16 cellular contexts compared by ENCODE assay signal in genomic region chr1:31003613-31004230, GRCh38.
DNase-seq lines count a peak whose midpoint lies in the region; ATAC-seq, FAIRE-seq and TF ChIP-seq lines count a peak whose summit lies in the region.
"Had no signal": no experiment of that assay in that cellular context is flagged by ENCODE, and none has a peak within 500 bp of the region (broad histone marks: within the 10 kb centered on the region; RNA-seq: fewer than 3 reads in every experiment).

No MANE protein-coding gene starts in this region.

- intact Hi-C loops in natural killer cell (cut with micrococcal nuclease), result no loop called here

- TF ChIP-seq POLR2A in H54 (IDR thresholded peaks at IDR 0.05; ENCODE audit: low read depth, low read length), result no peak

- H3K4me3 Mint-ChIP-seq in natural killer cell (no peak overlapping the region), nephron (no peak overlapping the region), glutamatergic neuron (ENCODE audit: unreplicated experiment) (no peak overlapping the region)
- H3K4me3 Mint-ChIP-seq in natural killer cell treated with Interleukin-12 subunit alpha and Interleukin-12 subunit beta and Interleukin-15 and Interleukin-18, amount 100 ng/mL, for 72 hours, result no peak overlapping the region

- FAIRE-seq in H54 (lab: Jason Lieb, UNC), result no peak

- ATAC-seq in natural killer cell (no peak), GM21528 (IDR thresholded peaks at IDR 0.05; ENCODE audit: low FRiP score, unreplicated experiment) (no peak)
- no peak for ATAC-seq in natural killer cell treated with Interleukin-12 subunit alpha and Interleukin-12 subunit beta and Interleukin-15 and Interleukin-18, amount 100 ng/mL, for 72 hours
- ATAC-seq: Panc1 had no signal

- H3K36me3 Mint-ChIP-seq in natural killer cell (no peaks in the 10 kb centered on the region), nephron (ENCODE audit: low read depth) (peaks cover 63% of the 10 kb centered on the region), glutamatergic neuron (ENCODE audit: unreplicated experiment) (no peaks in the 10 kb centered on the region)
- peaks cover 8% of the 10 kb centered on the region for H3K36me3 Mint-ChIP-seq in natural killer cell treated with Interleukin-12 subunit alpha and Interleukin-12 subunit beta and Interleukin-15 and Interleukin-18, amount 100 ng/mL, for 72 hours

- H3K27me3 Mint-ChIP-seq in natural killer cell (ENCODE audit: low read depth in 2 of 2) (no peaks in the 10 kb centered on the region), nephron (ENCODE audit: low read depth) (no peaks in the 10 kb centered on the region), glutamatergic neuron (ENCODE audit: unreplicated experiment) (peaks cover 5% of the 10 kb centered on the region)
- no peaks in the 10 kb centered on the region for H3K27me3 Mint-ChIP-seq in natural killer cell treated with Interleukin-12 subunit alpha and Interleukin-12 subunit beta and Interleukin-15 and Interleukin-18, amount 100 ng/mL, for 72 hours

- no peaks in the 10 kb centered on the region for H3K9me3 Mint-ChIP-seq in natural killer cell
- H3K9me3 Mint-ChIP-seq in natural killer cell treated with Interleukin-12 subunit alpha and Interleukin-12 subunit beta and Interleukin-15 and Interleukin-18, amount 100 ng/mL, for 72 hours, result no peaks in the 10 kb centered on the region
- no peaks in the 10 kb centered on the region for H3K9me3 Mint-ChIP-seq in nephron
- no peaks in the 10 kb centered on the region for H3K9me3 Mint-ChIP-seq in glutamatergic neuron (ENCODE audit: unreplicated experiment)

- no peak for DNase-seq in natural killer cell
- DNase-seq in natural killer cell treated with Interleukin-12 subunit alpha and Interleukin-12 subunit beta and Interleukin-15 and Interleukin-18, amount 100 ng/mL, for 72 hours (ENCODE audit: low spot score), result no peak
- DNase-seq in amniotic epithelial cell (ENCODE audit: low read depth), result peak; percentile 32
- no peak for DNase-seq in H54 (ENCODE audit: insufficient read length, low spot score)
- no peak for DNase-seq in glutamatergic neuron
- DNase-seq: DMS 273 treated with DMSO at 0.1 percent for 48 hours, Karpas-422, MM.1S, NCI-H1105 treated with DMSO at 0.1 percent for 48 hours, NCI-H187 treated with DMSO at 0.1 percent for 48 hours, NCI-H446, NCI-H774, Right ventricle myocardium superior had no signal

- TF ChIP-seq CTCF in natural killer cell (IDR thresholded peaks at IDR 0.05) (no peak), nephron (IDR thresholded peaks at IDR 0.05; ENCODE audit: unreplicated experiment in 3 of 3) (no peak), glutamatergic neuron (IDR thresholded peaks at IDR 0.05; ENCODE audit: partially characterized antibody, unreplicated experiment) (no peak)

- H3K27ac Mint-ChIP-seq in natural killer cell, result peak overlapping the region; percentile 10 to 56
- peak overlapping the region in 1 of 2 donors; percentile 41 for H3K27ac Mint-ChIP-seq in natural killer cell treated with Interleukin-12 subunit alpha and Interleukin-12 subunit beta and Interleukin-15 and Interleukin-18, amount 100 ng/mL, for 72 hours
- peak overlapping the region in 2 of 3 experiments; percentile 18 to 46 for H3K27ac Mint-ChIP-seq in nephron
- H3K27ac Mint-ChIP-seq in glutamatergic neuron (ENCODE audit: unreplicated experiment), result no peak overlapping the region

- H3K4me1 Mint-ChIP-seq in natural killer cell, result peaks cover 47 to 52% of the 10 kb centered on the region in 2 donors
- peaks cover 23 to 27% of the 10 kb centered on the region in 2 donors for H3K4me1 Mint-ChIP-seq in natural killer cell treated with Interleukin-12 subunit alpha and Interleukin-12 subunit beta and Interleukin-15 and Interleukin-18, amount 100 ng/mL, for 72 hours (ENCODE audit: low read depth in 2 of 2)
- peaks cover 47% of the 10 kb centered on the region for H3K4me1 Mint-ChIP-seq in nephron
- peaks cover 33% of the 10 kb centered on the region for H3K4me1 Mint-ChIP-seq in glutamatergic neuron (ENCODE audit: low read depth, unreplicated experiment)
